Comparison of ENCODE assay signal across 26 cellular contexts in genomic region chr10:97999909-98000248, GRCh38. TPM values are rescaled to one million over a fixed set of nuclear protein-coding genes. Genes with fewer than 3 reads are reported as not detected.
"Had no signal": no experiment of that assay in that cellular context is flagged by ENCODE, and none has a peak within 500 bp of the region (broad histone marks: within the 10 kb centered on the region; RNA-seq: fewer than 3 reads in every experiment).

No MANE protein-coding gene starts in this region.

- H3K9me3 ChIP-seq: neutrophil, pancreas, prostate gland, right lobe of liver, suprapubic skin, testis, upper lobe of right lung, uterus had no signal

- H2AFZ ChIP-seq: neural progenitor cell had no signal

- DNase-seq: naive thymus-derived CD4-positive, alpha-beta T cell; natural killer cell; nucleus accumbens; pancreas; retina; right lobe of liver; sigmoid colon; small intestine; stimulated activated CD4-positive, alpha-beta T cell treated with anti-CD3 and anti-CD28 coated beads, Interleukin-15, amount 100 ng/mL, for 24 hours; stimulated activated CD4-positive, alpha-beta T cell treated with anti-CD3 and anti-CD28 coated beads, Interleukin-2, amount 100 ng/mL, for 24 hours; stimulated activated CD4-positive, alpha-beta T cell treated with anti-CD3 and anti-CD28 coated beads, Interleukin-2, amount 100 ng/mL, for 48 hours; stimulated activated CD4-positive, alpha-beta T cell treated with anti-CD3 and anti-CD28 coated beads, Interleukin-4, amount 100 ng/mL, for 24 hours; stimulated activated naive CD4-positive, alpha-beta T cell; stimulated activated naive CD8-positive, alpha-beta T cell treated with anti-CD3 and anti-CD28 coated beads, Interleukin-15, amount 100 ng/mL, for 72 hours; stimulated activated naive CD8-positive, alpha-beta T cell treated with anti-CD3 and anti-CD28 coated beads, Interleukin-15, Interleukin-2, amounts not matched to agents 100 U/mL and 50 U/mL, for 24 hours; substantia nigra; testis; tibial artery; transverse colon; upper lobe of right lung; uterus had no signal

- H3K4me3 ChIP-seq: neural progenitor cell, pancreas, prostate gland, right atrium auricular region, right lobe of liver, sigmoid colon, suprapubic skin, testis, tibial artery, transverse colon, upper lobe of right lung, uterus had no signal

- FAIRE-seq: pancreas, small intestine had no signal

- H3K27me3 ChIP-seq: pancreas, right atrium auricular region, right lobe of liver, sigmoid colon, testis, upper lobe of right lung, uterus had no signal

- H3K4me1 ChIP-seq: neural progenitor cell, pancreas, prostate gland, right atrium auricular region, right lobe of liver, sigmoid colon, suprapubic skin, testis, tibial artery, transverse colon, upper lobe of right lung, uterus had no signal

- H3K36me3 ChIP-seq: neural progenitor cell, neutrophil, pancreas, prostate gland, right atrium auricular region, right lobe of liver, sigmoid colon, suprapubic skin, tibial artery, transverse colon, upper lobe of right lung, uterus had no signal

- H3K27ac ChIP-seq: neural progenitor cell, neutrophil, pancreas, prostate gland, right atrium auricular region, right lobe of liver, sigmoid colon, suprapubic skin, testis, tibial artery, transverse colon, upper lobe of right lung, uterus had no signal

- H3K4me2 ChIP-seq: neural progenitor cell had no signal

- ATAC-seq: naive thymus-derived CD4-positive, alpha-beta T cell; natural killer cell; pancreas; stimulated activated naive CD8-positive, alpha-beta T cell treated with anti-CD3 and anti-CD28 coated beads, Interleukin-15, amount 100 ng/mL, for 72 hours had no signal

- H3K9ac ChIP-seq: neural progenitor cell had no signal

RNA-seq across cellular contexts. Expression of gene CRTAC1, which starts 30.5 kb away (rescaled TPM):
- total RNA-seq: naive thymus-derived CD4-positive, alpha-beta T cell; natural killer cell had no signal
- polyA plus RNA-seq: naive thymus-derived CD4-positive, alpha-beta T cell had no signal
